1 cellular context compared by ENCODE assay signal in the genomic region with DNA sequence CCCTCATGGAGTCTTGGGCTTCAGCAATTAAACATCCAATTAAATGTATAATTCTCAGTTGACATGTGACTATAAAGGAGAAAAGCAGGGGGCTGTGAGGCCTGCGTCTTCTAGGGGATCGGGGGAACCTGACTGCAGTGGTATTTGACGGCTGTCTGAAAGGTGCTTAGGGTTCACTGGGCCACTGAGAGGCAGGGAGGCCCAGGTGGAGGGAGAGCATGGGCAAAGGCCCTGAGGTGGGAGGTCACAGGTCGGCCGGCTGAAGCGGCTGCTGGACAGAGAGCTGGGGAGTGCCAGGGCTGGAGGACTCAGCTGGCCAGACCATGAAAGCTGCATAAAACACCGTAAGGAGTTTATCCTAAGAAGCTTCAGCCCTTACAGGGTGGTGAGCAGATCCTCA.
TF ChIP-seq lines count a peak whose summit lies in the region.

No MANE protein-coding gene starts in this region.

TF ChIP-seq in endothelial cell of umbilical vein, 7 proteins besides CTCF, POLR2A, EP300 and RAD21:
- no peak for TF ChIP-seq JUN (IDR thresholded peaks at IDR 0.05; ENCODE audit: borderline replicate concordance, insufficient read depth, insufficient read length, low read depth)
- TF ChIP-seq FOS (IDR thresholded peaks at IDR 0.05; ENCODE audit: borderline replicate concordance, insufficient read depth, low read length) = no peak
- TF ChIP-seq POLR2AphosphoS5 (IDR thresholded peaks at IDR 0.05; ENCODE audit: insufficient read depth, low read depth, low read length) = no peak
- no peak for TF ChIP-seq MYC (IDR thresholded peaks at IDR 0.05; ENCODE audit: low read depth, low read length)
- TF ChIP-seq, protein P1, sequence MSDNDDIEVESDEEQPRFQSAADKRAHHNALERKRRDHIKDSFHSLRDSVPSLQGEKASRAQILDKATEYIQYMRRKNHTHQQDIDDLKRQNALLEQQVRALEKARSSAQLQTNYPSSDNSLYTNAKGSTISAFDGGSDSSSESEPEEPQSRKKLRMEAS (IDR thresholded peaks at IDR 0.05; ENCODE audit: insufficient read depth, insufficient read length) = no peak
- TF ChIP-seq EZH2 (IDR thresholded peaks at IDR 0.05; ENCODE audit: borderline replicate concordance, low read depth, low read length, severe bottlenecking) = no peak
- no peak for TF ChIP-seq GATA2 (IDR thresholded peaks at IDR 0.05; ENCODE audit: insufficient read depth, insufficient read length, low read depth, low read length)
TF ChIP-seq in endothelial cell of umbilical vein: peak in this region for 0.
